Comparison of ENCODE assay signal across 1 cellular context in the genomic region with DNA sequence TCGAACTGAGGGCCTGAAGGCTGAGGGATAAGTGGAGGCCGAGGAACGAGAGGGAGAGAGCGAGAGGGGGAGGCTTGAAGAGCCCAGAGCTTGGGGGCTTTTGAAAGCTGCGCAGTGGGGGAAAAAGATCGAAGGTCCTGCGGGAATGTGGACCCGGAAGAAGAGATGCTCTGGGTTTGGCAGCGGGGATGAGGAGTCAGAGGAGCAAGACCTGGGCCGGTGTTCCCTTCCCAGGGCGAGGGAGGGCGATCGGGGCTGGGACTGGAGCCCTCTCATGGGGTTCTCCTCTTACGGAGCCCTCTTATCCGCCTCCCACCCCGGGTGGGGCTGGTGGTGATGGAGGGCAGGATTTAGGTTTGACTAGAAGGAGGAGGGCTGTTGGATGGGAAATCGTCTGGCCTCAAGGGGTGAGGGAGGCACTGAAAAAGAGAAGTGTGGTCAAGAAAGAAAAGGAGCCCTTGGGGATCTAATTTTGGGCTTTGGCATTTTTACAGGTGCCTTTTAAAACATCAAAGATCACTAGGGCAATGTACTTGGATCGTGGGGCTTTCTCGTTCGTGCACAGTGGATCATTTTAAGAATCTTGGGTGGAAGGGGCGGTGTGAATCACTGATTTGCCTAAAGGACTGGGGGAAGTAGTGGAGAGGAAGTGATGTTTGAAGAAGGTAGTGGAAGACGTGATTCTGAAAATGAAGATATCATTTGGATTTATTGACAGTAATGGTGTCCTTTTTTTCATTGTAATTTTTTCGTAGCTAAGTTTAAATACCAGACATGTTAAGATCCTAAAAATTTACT.
TF ChIP-seq lines count a peak whose summit lies in the region.

No MANE protein-coding gene starts in this region.

TF ChIP-seq in GM23338, 12 proteins besides CTCF, POLR2A, EP300 and RAD21 (continued from another document):
- TF ChIP-seq REST (IDR thresholded peaks at IDR 0.05; ENCODE audit: unreplicated experiment), result no peak
